ENCODE assay signal across 9 cellular contexts in the genomic region with DNA sequence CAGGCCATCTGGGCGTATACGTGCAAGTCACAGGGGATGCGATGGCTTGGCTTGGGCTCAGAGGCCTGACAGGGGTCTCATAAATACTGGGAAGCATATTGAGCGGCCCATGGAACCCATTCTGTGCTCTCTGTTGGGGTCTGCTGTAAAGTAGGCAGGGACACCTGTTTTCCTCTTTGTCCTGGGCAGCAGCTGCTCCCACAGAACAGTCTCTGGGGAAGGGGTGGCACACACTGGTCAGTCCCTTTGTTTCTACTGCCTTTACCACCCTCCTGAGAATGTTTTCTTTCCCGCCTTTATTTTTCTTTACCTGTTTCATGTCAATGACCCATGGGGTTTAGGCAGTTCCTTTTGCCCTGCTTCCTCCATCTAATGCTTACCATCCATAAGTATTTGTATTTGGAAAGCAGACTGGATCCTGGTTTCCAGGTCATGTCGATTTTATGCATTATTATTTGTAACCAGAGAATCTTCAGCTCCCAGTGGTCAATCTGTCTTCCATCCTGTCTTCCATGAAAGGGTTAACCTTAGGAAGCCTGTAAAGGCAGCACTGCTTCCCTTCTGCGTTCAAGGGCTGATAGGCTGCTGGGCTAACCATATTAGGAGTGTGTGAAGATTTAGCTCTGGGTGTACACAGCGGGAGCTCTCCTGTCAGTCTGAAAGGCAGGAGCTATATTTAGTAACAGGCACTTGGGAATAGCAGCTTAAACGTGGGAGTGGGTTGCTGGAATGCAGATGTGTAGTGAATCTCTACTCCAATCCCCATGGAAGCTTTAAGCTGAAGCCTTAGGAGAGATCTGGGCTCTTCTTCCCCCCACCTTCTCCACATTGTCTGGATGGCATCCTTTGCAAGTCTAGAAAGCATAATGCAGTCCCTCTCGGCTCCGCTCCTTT.
DNase-seq lines count a peak whose midpoint lies in the region; ATAC-seq and TF ChIP-seq lines count a peak whose summit lies in the region.
"Had no signal": no experiment of that assay in that cellular context is flagged by ENCODE, and none has a peak within 500 bp of the region (broad histone marks: within the 10 kb centered on the region; RNA-seq: fewer than 3 reads in every experiment).

No MANE protein-coding gene starts in this region.

- POLR2A ChIA-PET in T-cell (lab: Charles Lee): no interaction called here

- ATAC-seq in HG02938 (IDR thresholded peaks at IDR 0.05; ENCODE audit: unreplicated experiment): no peak
- no peak for ATAC-seq in T-cell (replicated peaks in 1 of 4)

- H3K27me3 Mint-ChIP-seq in type B pancreatic cell (no peaks in the 10 kb centered on the region), T-cell (no peaks in the 10 kb centered on the region)
- H3K27me3 Mint-ChIP-seq: B cell had no signal

- no peak for TF ChIP-seq CTCF in type B pancreatic cell (conservative IDR thresholded peaks at IDR 0.05)

- H3K4me3 Mint-ChIP-seq in type B pancreatic cell (peak overlapping the region; percentile 51), T-cell (no peak overlapping the region)
- H3K4me3 Mint-ChIP-seq: B cell had no signal

- H3K9me3 Mint-ChIP-seq in type B pancreatic cell (no peaks in the 10 kb centered on the region), T-cell (no peaks in the 10 kb centered on the region)

- H3K36me3 Mint-ChIP-seq in type B pancreatic cell: no peaks in the 10 kb centered on the region
- no peaks in the 10 kb centered on the region for H3K36me3 Mint-ChIP-seq in T-cell

- H3K4me1 Mint-ChIP-seq in type B pancreatic cell (ENCODE audit: unreplicated experiment): peaks cover 24% of the 10 kb centered on the region
- no peaks in the 10 kb centered on the region for H3K4me1 Mint-ChIP-seq in T-cell
- H3K4me1 Mint-ChIP-seq: B cell had no signal

- H3K27ac Mint-ChIP-seq in type B pancreatic cell (peak overlapping the region; percentile 24), T-cell (no peak overlapping the region)
- H3K27ac Mint-ChIP-seq: B cell had no signal

- CTCF ChIA-PET in T-cell (lab: Charles Lee): no interaction called here

- DNase-seq in NCI-H748 (lab: John Stamatoyannopoulos, UW; ENCODE audit: unreplicated experiment) (peak; percentile 36), NCI-H748 treated with DMSO at 0.1 percent for 48 hours (lab: John Stamatoyannopoulos, UW) (no peak), astrocyte of the hippocampus (ENCODE audit: low read depth, low spot score) (peak; percentile 82), iPS-NIHi7 (ENCODE audit: extremely low spot score) (peak; percentile 87), type B pancreatic cell (ENCODE audit: extremely low spot score, unreplicated experiment) (no peak), T1000 (lab: John Stamatoyannopoulos, UW) (no peak), T-cell (no peak)

Comparison
In these comparisons a context has a peak if more than half of its experiments do, and no peak if none do; other contexts are left out.
1. DNase-seq: peak in NCI-H748 (single experiment), astrocyte of the hippocampus (single experiment) and iPS-NIHi7 (single experiment); none in NCI-H748 treated with DMSO at 0.1 percent for 48 hours (single experiment), type B pancreatic cell (single experiment), T1000 (single experiment) and T-cell (0 of 34).